17 cellular contexts compared by ENCODE assay signal in the genomic region with DNA sequence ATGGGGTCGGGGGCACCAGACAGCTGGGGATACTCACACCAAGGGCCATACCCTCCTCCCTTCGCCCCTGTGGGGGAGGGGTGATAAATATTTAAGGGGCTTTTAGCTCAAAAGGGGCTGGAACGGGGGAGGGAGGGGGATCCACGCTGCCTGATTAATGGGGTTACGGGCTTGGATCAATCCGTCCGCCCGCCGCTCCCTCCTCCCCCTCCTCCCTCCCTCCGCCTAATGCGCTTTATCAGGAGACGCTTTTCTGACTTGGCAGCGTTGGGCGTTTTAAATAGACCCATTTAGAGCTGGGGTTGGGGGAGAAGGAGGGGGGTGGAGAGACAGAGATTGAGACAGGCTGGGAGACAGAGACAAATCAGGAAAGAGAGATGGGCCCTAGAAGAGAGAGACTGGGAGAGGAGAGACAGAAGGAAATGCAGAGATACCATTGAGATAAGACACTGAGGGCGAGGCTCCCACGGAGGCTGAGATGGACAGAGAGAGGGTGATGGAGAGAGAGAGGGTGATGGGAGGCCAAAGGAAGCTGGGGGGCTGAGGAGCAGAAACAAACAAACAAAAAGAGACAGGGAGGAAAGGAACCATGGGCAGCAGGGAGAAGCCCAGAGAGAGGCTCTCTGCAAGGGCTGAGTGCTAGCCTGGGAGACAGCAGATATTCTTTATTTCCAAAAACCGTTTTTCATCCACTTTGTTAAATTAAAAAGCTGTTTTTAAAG. TPM values are rescaled to one million over a fixed set of nuclear protein-coding genes. Genes with fewer than 3 reads are reported as not detected.
DNase-seq lines count a peak whose midpoint lies in the region; ATAC-seq and TF ChIP-seq lines count a peak whose summit lies in the region.
"Had no signal": no experiment of that assay in that cellular context is flagged by ENCODE, and none has a peak within 500 bp of the region (broad histone marks: within the 10 kb centered on the region; RNA-seq: fewer than 3 reads in every experiment).

No MANE protein-coding gene starts in this region.

- peaks cover 46% of the 10 kb centered on the region for H3K4me1 Mint-ChIP-seq in endothelial cell (ENCODE audit: unreplicated experiment)
- peaks cover 81% of the 10 kb centered on the region for H3K4me1 Mint-ChIP-seq in nephron

- DNase-seq in NCI-H1105 treated with DMSO at 0.1 percent for 48 hours (lab: John Stamatoyannopoulos, UW) = peak; percentile 36
- no peak for DNase-seq in endothelial cell (ENCODE audit: low spot score)
- no peak for DNase-seq in upper lobe of left lung
- DNase-seq in LoVo (ENCODE audit: low spot score) = no peak
- DNase-seq in AG08396 (ENCODE audit: low spot score) = no peak
- DNase-seq: effector memory CD4-positive, alpha-beta T cell; mesenchymal stem cell; MV-4-11; PC-9; stimulated activated naive CD4-positive, alpha-beta T cell treated with Interleukin-2 at 50 U/mL for 16 hours had no signal

- H3K36me3 Mint-ChIP-seq in endothelial cell (ENCODE audit: low read depth, unreplicated experiment) = no peaks in the 10 kb centered on the region
- H3K36me3 Mint-ChIP-seq in nephron (ENCODE audit: low read depth) = no peaks in the 10 kb centered on the region
- H3K36me3 Mint-ChIP-seq: activated naive CD4-positive, alpha-beta T cell treated with anti-CD3 and anti-CD28 coated beads, Interleukin-2, amount 50 U/mL, for 72 hours had no signal

- ATAC-seq in HG03025 (IDR thresholded peaks at IDR 0.05; ENCODE audit: low FRiP score, unreplicated experiment) (no peak), upper lobe of left lung (ENCODE audit: low FRiP score in 2 of 2) (no peak)

- no peak for TF ChIP-seq POLR2A in upper lobe of left lung (IDR thresholded peaks at IDR 0.05)

- H3K27ac Mint-ChIP-seq in endothelial cell (ENCODE audit: unreplicated experiment) = no peak overlapping the region
- peak overlapping the region; percentile 92 to 96 (median 94) for H3K27ac Mint-ChIP-seq in nephron
- H3K27ac Mint-ChIP-seq: activated naive CD4-positive, alpha-beta T cell treated with anti-CD3 and anti-CD28 coated beads, Interleukin-2, amount 50 U/mL, for 72 hours had no signal

- peak overlapping the region; percentile 46; the same call in 1 of the 2 replicates for H3K9ac ChIP-seq in ES-I3 (ENCODE audit: low read depth, low read length)

- WGBS in upper lobe of left lung, 2 donors = 8 to 17% methylated on average over 13 to 15 of the region's 17 CpGs

- no peaks in the 10 kb centered on the region for H3K36me3 ChIP-seq in ES-I3 (ENCODE audit: insufficient read depth, low read length)
- H3K36me3 ChIP-seq in upper lobe of left lung = no peaks in the 10 kb centered on the region
- H3K36me3 ChIP-seq: breast epithelium had no signal

- no peaks in the 10 kb centered on the region for H3K9me3 Mint-ChIP-seq in endothelial cell (ENCODE audit: unreplicated experiment)
- H3K9me3 Mint-ChIP-seq in nephron = no peaks in the 10 kb centered on the region
- H3K9me3 Mint-ChIP-seq: activated naive CD4-positive, alpha-beta T cell treated with anti-CD3 and anti-CD28 coated beads, Interleukin-2, amount 50 U/mL, for 72 hours had no signal

- no peak overlapping the region for H3K27ac ChIP-seq in upper lobe of left lung
- H3K27ac ChIP-seq: PC-9 had no signal

- peak overlapping the region; percentile 27 for H3K4me3 Mint-ChIP-seq in endothelial cell (ENCODE audit: unreplicated experiment)
- peak overlapping the region; percentile 76 to 84 (median 77) for H3K4me3 Mint-ChIP-seq in nephron

- H3K9me3 ChIP-seq in ES-I3 (ENCODE audit: control insufficient read depth, insufficient read depth, low read length) (no peaks in the 10 kb centered on the region), upper lobe of left lung (no peaks in the 10 kb centered on the region)
- H3K9me3 ChIP-seq: breast epithelium had no signal

- no peak overlapping the region for H3K4me3 ChIP-seq in upper lobe of left lung
- H3K4me3 ChIP-seq: PC-9 had no signal

- peaks cover 25% of the 10 kb centered on the region for H3K27me3 Mint-ChIP-seq in endothelial cell (ENCODE audit: unreplicated experiment)
- peaks cover 45% of the 10 kb centered on the region for H3K27me3 Mint-ChIP-seq in nephron (ENCODE audit: low read depth)

- H3K4me1 ChIP-seq in ES-I3 (ENCODE audit: insufficient read depth, low read length) (peaks cover 28% of the 10 kb centered on the region), upper lobe of left lung (peaks cover 9 to 21% (median 11%) of the 10 kb centered on the region in 4 donors)
- H3K4me1 ChIP-seq: breast epithelium had no signal

- peaks cover 0 to 27% (median 15%) of the 10 kb centered on the region in 4 donors for H3K27me3 ChIP-seq in upper lobe of left lung

- TF ChIP-seq CTCF in endothelial cell (IDR thresholded peaks at IDR 0.05; ENCODE audit: unreplicated experiment) (no peak), nephron (IDR thresholded peaks at IDR 0.05; ENCODE audit: unreplicated experiment in 3 of 3) (no peak), upper lobe of left lung (IDR thresholded peaks at IDR 0.05) (no peak)

- no peak for TF ChIP-seq EP300 in upper lobe of left lung (IDR thresholded peaks at IDR 0.05)

RNA-seq across cellular contexts. Expression of gene CNTFR, which starts 10.3 kb away (rescaled TPM):
- total RNA-seq in endothelial cell (ENCODE audit: unreplicated experiment) (3.1 TPM), upper lobe of left lung (1 to 10 TPM in 2 of 6 donors, under 1 TPM in 3, not detected in 1; 0.30 to 3.3 (median 0.69) TPM)
- total RNA-seq: osteoblast, PC-9 had no signal

RNA-seq across cellular contexts. Expression of gene RPP25L, which starts 32.6 kb away (rescaled TPM):
- total RNA-seq in endothelial cell (ENCODE audit: unreplicated experiment) (12.9 TPM), upper lobe of left lung (10 to 100 TPM; 16.5 to 27.0 (median 21.7) TPM)

RNA-seq across cellular contexts. Expression of gene DCTN3, which starts 41.0 kb away (rescaled TPM):
- total RNA-seq in endothelial cell (ENCODE audit: unreplicated experiment) (81.5 TPM), upper lobe of left lung (10 to 100 TPM; 26.2 to 92.6 (median 68.1) TPM)

RNA-seq across cellular contexts. Expression of gene ARID3C, which starts 49.6 kb away (rescaled TPM):
- total RNA-seq in endothelial cell (ENCODE audit: unreplicated experiment) (not detected), upper lobe of left lung (not detected)
- total RNA-seq: PC-9, urinary bladder had no signal

RNA-seq across cellular contexts. Expression of gene ENHO, which starts 56.5 kb away (rescaled TPM):
- total RNA-seq in endothelial cell (ENCODE audit: unreplicated experiment) (4.1 TPM), upper lobe of left lung (1 to 10 TPM in 1 of 6 donors, under 1 TPM in 2, not detected in 3; 0.40 to 1.4 (median 0.71) TPM)
- total RNA-seq: PC-9 had no signal
